Comparison of ENCODE assay signal across 9 cellular contexts in genomic region chr12:45232146-45232731, GRCh38. TPM values are rescaled to one million over a fixed set of nuclear protein-coding genes. Genes with fewer than 3 reads are reported as not detected.
DNase-seq lines count a peak whose midpoint lies in the region; ATAC-seq lines count a peak whose summit lies in the region.
"Had no signal": no experiment of that assay in that cellular context is flagged by ENCODE, and none has a peak within 500 bp of the region (broad histone marks: within the 10 kb centered on the region; RNA-seq: fewer than 3 reads in every experiment).

No MANE protein-coding gene starts in this region.

- peak overlapping the region; percentile 36 for H3K4me3 ChIP-seq in iPS-18a (ENCODE audit: low read length)
- H3K4me3 ChIP-seq in stomach smooth muscle (ENCODE audit: low read length in 2 of 2), result no peak overlapping the region

- H3K9me3 Mint-ChIP-seq in activated CD4-positive, alpha-beta T cell treated with anti-CD3 and anti-CD28 coated beads, Interleukin-2, amount 10 ng/mL, durations not matched to agents 7 days and 5 days, result peaks cover 2% of the 10 kb centered on the region
- H3K9me3 Mint-ChIP-seq in activated naive CD8-positive, alpha-beta T cell treated with anti-CD3 and anti-CD28 coated beads for 36 hours, result peaks cover 5% of the 10 kb centered on the region

- ATAC-seq in GM19324 (IDR thresholded peaks at IDR 0.05; ENCODE audit: low FRiP score, unreplicated experiment), result no peak

- H3K9me3 ChIP-seq in iPS-18a (ENCODE audit: control insufficient read depth, low read depth, low read length), result no peaks in the 10 kb centered on the region
- no peaks in the 10 kb centered on the region for H3K9me3 ChIP-seq in stomach smooth muscle (ENCODE audit: control insufficient read depth in 2 of 2, low read length in 2 of 2)

- H3K4me3 Mint-ChIP-seq in activated CD4-positive, alpha-beta T cell treated with anti-CD3 and anti-CD28 coated beads, Interleukin-2, amount 10 ng/mL, durations not matched to agents 7 days and 5 days, result no peak overlapping the region
- no peak overlapping the region for H3K4me3 Mint-ChIP-seq in activated naive CD8-positive, alpha-beta T cell treated with anti-CD3 and anti-CD28 coated beads for 36 hours
- H3K4me3 Mint-ChIP-seq: activated naive CD8-positive, alpha-beta T cell treated with anti-CD3 and anti-CD28 coated beads, Interleukin-2, amount 10 ng/mL, durations not matched to agents 7 days and 5 days had no signal

- peaks cover 39% of the 10 kb centered on the region for H3K4me1 Mint-ChIP-seq in activated CD4-positive, alpha-beta T cell treated with anti-CD3 and anti-CD28 coated beads, Interleukin-2, amount 10 ng/mL, durations not matched to agents 7 days and 5 days
- peaks cover 48% of the 10 kb centered on the region for H3K4me1 Mint-ChIP-seq in activated naive CD8-positive, alpha-beta T cell treated with anti-CD3 and anti-CD28 coated beads for 36 hours

- no peaks in the 10 kb centered on the region for H3K36me3 ChIP-seq in iPS-18a (ENCODE audit: control insufficient read depth, low read depth, low read length)
- peaks cover 0 to 5% of the 10 kb centered on the region in 2 donors for H3K36me3 ChIP-seq in stomach smooth muscle (ENCODE audit: control insufficient read depth in 2 of 2, insufficient read depth in 2 of 2, low read length in 2 of 2)

- peak overlapping the region; percentile 14 for H3K27ac Mint-ChIP-seq in activated CD4-positive, alpha-beta T cell treated with anti-CD3 and anti-CD28 coated beads, Interleukin-2, amount 10 ng/mL, durations not matched to agents 7 days and 5 days
- H3K27ac Mint-ChIP-seq in activated naive CD8-positive, alpha-beta T cell treated with anti-CD3 and anti-CD28 coated beads for 36 hours, result peak overlapping the region; percentile 42
- H3K27ac Mint-ChIP-seq: activated naive CD8-positive, alpha-beta T cell treated with anti-CD3 and anti-CD28 coated beads, Interleukin-2, amount 10 ng/mL, durations not matched to agents 7 days and 5 days had no signal

- peaks cover 23% of the 10 kb centered on the region for H3K36me3 Mint-ChIP-seq in activated CD4-positive, alpha-beta T cell treated with anti-CD3 and anti-CD28 coated beads, Interleukin-2, amount 10 ng/mL, durations not matched to agents 7 days and 5 days (ENCODE audit: low read depth)
- peaks cover 29% of the 10 kb centered on the region for H3K36me3 Mint-ChIP-seq in activated naive CD8-positive, alpha-beta T cell treated with anti-CD3 and anti-CD28 coated beads for 36 hours

- CTCF ChIA-PET in activated CD4-positive, alpha-beta T cell treated with anti-CD3 and anti-CD28 coated beads, Interleukin-2, amount 10 ng/mL, durations not matched to agents 7 days and 5 days (lab: Charles Lee), result interaction anchor here (0.7 kb wide), 1 partner anchor 17 kb away, joined by 3 read pairs; no protein-coding TSS in a partner anchor

- H3K4me1 ChIP-seq in iPS-18a (ENCODE audit: control insufficient read depth, low read depth, low read length) (peaks cover 46% of the 10 kb centered on the region), stomach smooth muscle (ENCODE audit: control insufficient read depth, insufficient read depth, low read length) (peaks cover 36% of the 10 kb centered on the region)

- H3K27me3 ChIP-seq in iPS-18a (ENCODE audit: control insufficient read depth, insufficient read depth, low read length) (no peaks in the 10 kb centered on the region), stomach smooth muscle (ENCODE audit: control insufficient read depth in 1 of 2, insufficient read depth in 2 of 2, low read length in 2 of 2) (no peaks in the 10 kb centered on the region)

- no peaks in the 10 kb centered on the region for H3K27me3 Mint-ChIP-seq in activated CD4-positive, alpha-beta T cell treated with anti-CD3 and anti-CD28 coated beads, Interleukin-2, amount 10 ng/mL, durations not matched to agents 7 days and 5 days
- H3K27me3 Mint-ChIP-seq in activated naive CD8-positive, alpha-beta T cell treated with anti-CD3 and anti-CD28 coated beads for 36 hours, result no peaks in the 10 kb centered on the region
- H3K27me3 Mint-ChIP-seq: activated naive CD8-positive, alpha-beta T cell treated with anti-CD3 and anti-CD28 coated beads, Interleukin-2, amount 10 ng/mL, durations not matched to agents 7 days and 5 days had no signal

- POLR2A ChIA-PET in activated CD4-positive, alpha-beta T cell treated with anti-CD3 and anti-CD28 coated beads, Interleukin-2, amount 10 ng/mL, durations not matched to agents 7 days and 5 days (lab: Charles Lee), result no interaction called here

- H3K9ac ChIP-seq in iPS-18a (ENCODE audit: low read length) (no peak overlapping the region), stomach smooth muscle (ENCODE audit: low read length in 2 of 2) (no peak overlapping the region)

- no peak for DNase-seq in activated CD4-positive, alpha-beta T cell treated with anti-CD3 and anti-CD28 coated beads, Interleukin-2, amount 10 ng/mL, durations not matched to agents 7 days and 5 days
- no peak for DNase-seq in activated CD4-positive, alpha-beta T cell treated with anti-CD3 and anti-CD28 coated beads for 48 hours
- DNase-seq in activated naive CD8-positive, alpha-beta T cell treated with anti-CD3 and anti-CD28 coated beads for 36 hours, result no peak
- no peak for DNase-seq in DMS153 treated with DMSO at 0.1 percent for 48 hours (lab: John Stamatoyannopoulos, UW; ENCODE audit: unreplicated experiment)
- no peak for DNase-seq in activated effector memory CD4-positive, alpha-beta T cell treated with Interleukin-2 at 50 U/mL for 16 hours
- DNase-seq: activated naive CD8-positive, alpha-beta T cell treated with anti-CD3 and anti-CD28 coated beads, Interleukin-2, amount 10 ng/mL, durations not matched to agents 7 days and 5 days had no signal

- H3K27ac ChIP-seq in iPS-18a (ENCODE audit: low read length), result peak overlapping the region; percentile 44
- H3K27ac ChIP-seq in stomach smooth muscle (ENCODE audit: low read length), result peak overlapping the region; percentile 64

RNA-seq across cellular contexts. Expression of gene ANO6, which starts 16.3 kb away (rescaled TPM):
- total RNA-seq in activated CD4-positive, alpha-beta T cell treated with anti-CD3 and anti-CD28 coated beads, Interleukin-2, amount 10 ng/mL, durations not matched to agents 7 days and 5 days, result 10 to 100 TPM; 27.3 to 32.0 TPM
- 10 to 100 TPM; 12.1 to 12.6 TPM for total RNA-seq in activated naive CD8-positive, alpha-beta T cell treated with anti-CD3 and anti-CD28 coated beads for 36 hours
